ENCODE assay signal across 1 cellular context in genomic region chr18:75314117-75314516, GRCh38.
TF ChIP-seq lines count a peak whose summit lies in the region.

No MANE protein-coding gene starts in this region.

TF ChIP-seq in HepG2, 621 proteins besides CTCF, POLR2A, EP300 and RAD21 (continued from another document):
- TF ChIP-seq PAWR (CRISPR knock-in tag; IDR thresholded peaks at IDR 0.05; ENCODE audit: borderline replicate concordance) = no peak
- no peak for TF ChIP-seq ONECUT2 (CRISPR knock-in tag; IDR thresholded peaks at IDR 0.05)
- TF ChIP-seq SMAD3 (CRISPR knock-in tag; IDR thresholded peaks at IDR 0.05) = no peak
- no peak for TF ChIP-seq U2AF2 (IDR thresholded peaks at IDR 0.05; ENCODE audit: low read depth, low read length)
- no peak for TF ChIP-seq CSRNP2 (CRISPR knock-in tag; conservative IDR thresholded peaks at IDR 0.05; ENCODE audit: low read depth)
- no peak for TF ChIP-seq ZNF569 (CRISPR knock-in tag; IDR thresholded peaks at IDR 0.05; ENCODE audit: borderline replicate concordance)
- TF ChIP-seq ZBTB10 (CRISPR knock-in tag; IDR thresholded peaks at IDR 0.05; ENCODE audit: borderline replicate concordance) = no peak
- no peak for TF ChIP-seq ZNF747 (CRISPR knock-in tag; IDR thresholded peaks at IDR 0.05; ENCODE audit: borderline replicate concordance)
